In genomic region chr6:166400649-166401250, GRCh38 we compare ENCODE assay signal across 8 cellular contexts. TPM values are rescaled to one million over a fixed set of nuclear protein-coding genes. Genes with fewer than 3 reads are reported as not detected.
DNase-seq lines count a peak whose midpoint lies in the region; ATAC-seq and TF ChIP-seq lines count a peak whose summit lies in the region.
"Not testable (repeated sequence)": the region's sequence is repeated elsewhere in the genome, so short reads cannot be mapped to it uniquely, and the experiment has no call there.

No MANE protein-coding gene starts in this region.

- not testable (repeated sequence) for H3K36me3 ChIP-seq in WERI-Rb-1; iPS DF 6.9 (ENCODE audit: control insufficient read depth, insufficient read depth, low read length); sigmoid colon

- H3K4me1 ChIP-seq in iPS DF 6.9 (ENCODE audit: control insufficient read depth, insufficient read depth, low read length); sigmoid colon: not testable (repeated sequence)

- DNase-seq in C1 segment of cervical spinal cord (lab: John Stamatoyannopoulos, UW): peak in 11 of 14 donors; percentile 11 to 53 (median 42)
- DNase-seq in GM19238 (ENCODE audit: insufficient read length, low spot score): peak; percentile 63
- DNase-seq in NCI-H226: peak; percentile 10
- DNase-seq in WERI-Rb-1: peak; percentile 71
- DNase-seq in cardiac fibroblast (ENCODE audit: low read depth in 2 of 2): peak; percentile 85 to 87
- peak; percentile 73 for DNase-seq in iPS DF 6.9 (ENCODE audit: low read depth, low spot score)
- peak; percentile 77 for DNase-seq in sigmoid colon

- ATAC-seq in HG03378 (IDR thresholded peaks at IDR 0.05; ENCODE audit: unreplicated experiment): peak; percentile 86

- intact Hi-C loops in sigmoid colon (cut with DNase I): loop anchor here (1.0 kb wide), 1 partner anchor 125 kb away; no protein-coding TSS in a partner anchor

- TF ChIP-seq EP300 in sigmoid colon (IDR thresholded peaks at IDR 0.05): not testable (repeated sequence)

- TF ChIP-seq POLR2A in sigmoid colon (IDR thresholded peaks at IDR 0.05): not testable (repeated sequence)

- not testable (repeated sequence) for H3K27me3 ChIP-seq in WERI-Rb-1 (ENCODE audit: insufficient read depth, low read depth, severe bottlenecking); iPS DF 6.9 (ENCODE audit: control insufficient read depth, insufficient read depth, low read length)
- H3K27me3 ChIP-seq in sigmoid colon: peaks cover 2 to 25% (median 12%) of the 10 kb centered on the region in 3 donors

- H3K27ac ChIP-seq in WERI-Rb-1; iPS DF 6.9 (ENCODE audit: low read length); sigmoid colon: not testable (repeated sequence)

- H3K9me3 ChIP-seq in WERI-Rb-1 (ENCODE audit: severe bottlenecking); iPS DF 6.9 (ENCODE audit: control insufficient read depth, insufficient read depth, low read length); sigmoid colon: not testable (repeated sequence)

- peak; percentile 72 for TF ChIP-seq CTCF in WERI-Rb-1 (IDR thresholded peaks at IDR 0.05; ENCODE audit: low read depth, low read length)
- TF ChIP-seq CTCF in cardiac fibroblast (IDR thresholded peaks at IDR 0.05; ENCODE audit: low read depth, low read length): peak; percentile 75
- peak; percentile 23 to 74 (median 66) for TF ChIP-seq CTCF in sigmoid colon (IDR thresholded peaks at IDR 0.05)

- not testable (repeated sequence) for H3K4me3 ChIP-seq in WERI-Rb-1 (ENCODE audit: low read depth, low read length); cardiac fibroblast (replicated peaks in 1 of 2; ENCODE audit: low read depth in 2 of 2, low read length in 2 of 2); iPS DF 6.9 (ENCODE audit: low read length); sigmoid colon

- no CpG with 5 or more reads among the region's 16 CpGs for WGBS in iPS DF 6.9 (ENCODE audit: insufficient coverage, insufficient read length)
- WGBS in sigmoid colon, 2 donors: 19 to 28% methylated on average over 16 of the region's 16 CpGs

RNA-seq across cellular contexts. Expression of gene MPC1, which starts 18.0 kb away (rescaled TPM):
- total RNA-seq in sigmoid colon: 10 to 100 TPM; 52.9 to 82.0 (median 78.3) TPM
- 100 to 1,000 TPM; 116 to 310 (median 161) TPM for polyA plus RNA-seq in sigmoid colon

RNA-seq across cellular contexts. Expression of gene SFT2D1, which starts 58.4 kb away (rescaled TPM):
- 10 to 100 TPM; 26.0 to 46.2 (median 37.6) TPM for total RNA-seq in sigmoid colon
- 10 to 100 TPM; 49.2 to 92.8 (median 58.3) TPM for polyA plus RNA-seq in sigmoid colon

Comparison
In these comparisons a context has a peak if more than half of its experiments do, and no peak if none do; other contexts are left out.
1. DNase-seq: peak in every context shown above with its lines; median percentile 86 in cardiac fibroblast; 77 in sigmoid colon; 73 in iPS DF 6.9; 71 in WERI-Rb-1; 63 in GM19238; 42 in C1 segment of cervical spinal cord; 10 in NCI-H226.